Comparison of ENCODE assay signal across 2 cellular contexts in the genomic region with DNA sequence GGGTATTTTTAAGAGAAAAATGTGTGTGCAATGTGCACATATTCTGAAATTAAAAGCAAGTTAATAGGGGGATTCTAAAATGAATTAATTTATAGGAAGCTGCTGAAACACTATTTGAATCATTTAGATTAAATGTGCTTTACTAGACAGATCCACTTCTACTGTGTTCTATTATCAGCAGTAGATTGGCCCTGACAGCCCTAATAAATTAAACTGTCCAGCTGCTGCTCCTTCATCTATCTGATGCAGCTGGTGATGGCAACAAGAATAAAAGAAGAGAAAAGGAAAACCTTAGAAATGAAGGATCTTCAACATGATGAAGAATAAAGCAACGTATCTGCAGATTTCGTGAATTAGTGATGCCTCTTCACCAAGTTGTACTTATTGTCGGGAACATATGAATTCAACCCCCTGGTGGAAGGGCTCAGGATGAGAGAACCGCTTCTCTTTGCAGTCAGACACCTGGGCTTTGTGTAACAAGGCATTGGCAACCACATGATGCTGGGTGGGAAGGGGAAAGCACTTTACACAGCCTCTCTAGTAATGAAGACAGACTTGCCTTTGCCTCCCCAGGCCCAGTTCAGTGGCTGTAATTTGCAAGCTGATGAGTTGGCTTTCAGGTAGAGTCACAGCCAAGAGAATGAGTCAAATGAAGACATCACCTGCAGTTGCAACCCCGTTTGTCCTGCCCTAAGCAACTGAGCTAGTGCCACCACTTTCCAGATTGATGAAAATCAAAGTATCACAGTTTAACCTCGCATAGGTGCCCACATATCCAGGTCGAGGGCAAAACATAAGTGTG.
TF ChIP-seq lines count a peak whose summit lies in the region.

No MANE protein-coding gene starts in this region.

TF ChIP-seq in HepG2, 621 proteins besides CTCF, POLR2A, EP300 and RAD21 (continued from another document):
- TF ChIP-seq, protein P1, sequence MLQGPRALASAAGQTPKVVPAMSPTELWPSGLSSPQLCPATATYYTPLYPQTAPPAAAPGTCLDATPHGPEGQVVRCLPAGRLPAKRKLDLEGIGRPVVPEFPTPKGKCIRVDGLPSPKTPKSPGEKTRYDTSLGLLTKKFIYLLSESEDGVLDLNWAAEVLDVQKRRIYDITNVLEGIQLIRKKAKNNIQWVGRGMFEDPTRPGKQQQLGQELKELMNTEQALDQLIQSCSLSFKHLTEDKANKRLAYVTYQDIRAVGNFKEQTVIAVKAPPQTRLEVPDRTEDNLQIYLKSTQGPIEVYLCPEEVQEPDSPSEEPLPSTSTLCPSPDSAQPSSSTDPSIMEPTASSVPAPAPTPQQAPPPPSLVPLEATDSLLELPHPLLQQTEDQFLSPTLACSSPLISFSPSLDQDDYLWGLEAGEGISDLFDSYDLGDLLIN (CRISPR knock-in tag; IDR thresholded peaks at IDR 0.05; ENCODE audit: borderline replicate concordance): no peak
- TF ChIP-seq RFX3 (CRISPR knock-in tag; IDR thresholded peaks at IDR 0.05) (no peak), ZNF296 (CRISPR knock-in tag; conservative IDR thresholded peaks at IDR 0.05) (no peak), ZNF552 (CRISPR knock-in tag; IDR thresholded peaks at IDR 0.05; ENCODE audit: borderline replicate concordance) (no peak), SIX4 (CRISPR knock-in tag; IDR thresholded peaks at IDR 0.05) (no peak), TBX3 (IDR thresholded peaks at IDR 0.05; ENCODE audit: borderline replicate concordance) (no peak), FOXA1 (IDR thresholded peaks at IDR 0.05) (no peak), FOXA1 (CRISPR knock-in tag; IDR thresholded peaks at IDR 0.05) (no peak), ZNF614 (CRISPR knock-in tag; IDR thresholded peaks at IDR 0.05; ENCODE audit: borderline replicate concordance) (no peak), GPN1 (CRISPR knock-in tag; IDR thresholded peaks at IDR 0.05; ENCODE audit: borderline replicate concordance) (no peak), ZFAT (CRISPR knock-in tag; conservative IDR thresholded peaks at IDR 0.05) (no peak)
- TF ChIP-seq, protein P2, sequence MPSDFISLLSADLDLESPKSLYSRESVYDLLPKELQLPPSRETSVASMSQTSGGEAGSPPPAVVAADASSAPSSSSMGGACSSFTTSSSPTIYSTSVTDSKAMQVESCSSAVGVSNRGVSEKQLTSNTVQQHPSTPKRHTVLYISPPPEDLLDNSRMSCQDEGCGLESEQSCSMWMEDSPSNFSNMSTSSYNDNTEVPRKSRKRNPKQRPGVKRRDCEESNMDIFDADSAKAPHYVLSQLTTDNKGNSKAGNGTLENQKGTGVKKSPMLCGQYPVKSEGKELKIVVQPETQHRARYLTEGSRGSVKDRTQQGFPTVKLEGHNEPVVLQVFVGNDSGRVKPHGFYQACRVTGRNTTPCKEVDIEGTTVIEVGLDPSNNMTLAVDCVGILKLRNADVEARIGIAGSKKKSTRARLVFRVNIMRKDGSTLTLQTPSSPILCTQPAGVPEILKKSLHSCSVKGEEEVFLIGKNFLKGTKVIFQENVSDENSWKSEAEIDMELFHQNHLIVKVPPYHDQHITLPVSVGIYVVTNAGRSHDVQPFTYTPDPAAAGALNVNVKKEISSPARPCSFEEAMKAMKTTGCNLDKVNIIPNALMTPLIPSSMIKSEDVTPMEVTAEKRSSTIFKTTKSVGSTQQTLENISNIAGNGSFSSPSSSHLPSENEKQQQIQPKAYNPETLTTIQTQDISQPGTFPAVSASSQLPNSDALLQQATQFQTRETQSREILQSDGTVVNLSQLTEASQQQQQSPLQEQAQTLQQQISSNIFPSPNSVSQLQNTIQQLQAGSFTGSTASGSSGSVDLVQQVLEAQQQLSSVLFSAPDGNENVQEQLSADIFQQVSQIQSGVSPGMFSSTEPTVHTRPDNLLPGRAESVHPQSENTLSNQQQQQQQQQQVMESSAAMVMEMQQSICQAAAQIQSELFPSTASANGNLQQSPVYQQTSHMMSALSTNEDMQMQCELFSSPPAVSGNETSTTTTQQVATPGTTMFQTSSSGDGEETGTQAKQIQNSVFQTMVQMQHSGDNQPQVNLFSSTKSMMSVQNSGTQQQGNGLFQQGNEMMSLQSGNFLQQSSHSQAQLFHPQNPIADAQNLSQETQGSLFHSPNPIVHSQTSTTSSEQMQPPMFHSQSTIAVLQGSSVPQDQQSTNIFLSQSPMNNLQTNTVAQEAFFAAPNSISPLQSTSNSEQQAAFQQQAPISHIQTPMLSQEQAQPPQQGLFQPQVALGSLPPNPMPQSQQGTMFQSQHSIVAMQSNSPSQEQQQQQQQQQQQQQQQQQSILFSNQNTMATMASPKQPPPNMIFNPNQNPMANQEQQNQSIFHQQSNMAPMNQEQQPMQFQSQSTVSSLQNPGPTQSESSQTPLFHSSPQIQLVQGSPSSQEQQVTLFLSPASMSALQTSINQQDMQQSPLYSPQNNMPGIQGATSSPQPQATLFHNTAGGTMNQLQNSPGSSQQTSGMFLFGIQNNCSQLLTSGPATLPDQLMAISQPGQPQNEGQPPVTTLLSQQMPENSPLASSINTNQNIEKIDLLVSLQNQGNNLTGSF (CRISPR knock-in tag; IDR thresholded peaks at IDR 0.05): no peak
- TF ChIP-seq, protein P3, sequence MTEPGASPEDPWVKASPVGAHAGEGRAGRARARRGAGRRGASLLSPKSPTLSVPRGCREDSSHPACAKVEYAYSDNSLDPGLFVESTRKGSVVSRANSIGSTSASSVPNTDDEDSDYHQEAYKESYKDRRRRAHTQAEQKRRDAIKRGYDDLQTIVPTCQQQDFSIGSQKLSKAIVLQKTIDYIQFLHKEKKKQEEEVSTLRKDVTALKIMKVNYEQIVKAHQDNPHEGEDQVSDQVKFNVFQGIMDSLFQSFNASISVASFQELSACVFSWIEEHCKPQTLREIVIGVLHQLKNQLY (CRISPR knock-in tag; IDR thresholded peaks at IDR 0.05): no peak

TF ChIP-seq in HEK293T, 16 proteins besides CTCF, POLR2A, EP300 and RAD21 (continued from another document):
- TF ChIP-seq L3MBTL2 (conservative IDR thresholded peaks at IDR 0.05): no peak
- TF ChIP-seq FOXA1 (IDR thresholded peaks at IDR 0.05): no peak
- no peak for TF ChIP-seq TARDBP (IDR thresholded peaks at IDR 0.05)
- no peak for TF ChIP-seq ELF4 (IDR thresholded peaks at IDR 0.05)
- no peak for TF ChIP-seq FOXK2 (IDR thresholded peaks at IDR 0.05)
